Comparison of ENCODE assay signal across 7 cellular contexts in the genomic region with DNA sequence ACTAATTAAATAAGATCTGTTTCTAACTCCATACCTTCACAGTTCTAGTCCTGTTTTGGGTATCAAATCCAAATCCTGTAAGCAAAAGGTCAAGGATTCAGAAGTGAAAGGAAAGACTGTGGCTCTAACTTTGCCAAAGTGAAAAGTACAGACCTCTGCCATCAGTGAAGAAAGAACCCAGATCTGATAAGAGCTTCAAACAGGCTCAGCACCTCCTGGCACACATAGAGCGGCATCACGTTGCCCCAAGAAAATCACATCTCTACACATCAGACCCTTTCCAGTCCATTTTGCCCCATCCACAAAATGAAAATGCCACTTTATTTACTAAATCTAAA. TPM values are rescaled to one million over a fixed set of nuclear protein-coding genes. Genes with fewer than 3 reads are reported as not detected.
DNase-seq lines count a peak whose midpoint lies in the region; ATAC-seq lines count a peak whose summit lies in the region.

No MANE protein-coding gene starts in this region.

- H3K4me3 ChIP-seq in HUES64 (ENCODE audit: low read length) = no peak overlapping the region
- H3K4me3 ChIP-seq in iPS-20b (ENCODE audit: low read length) = no peak overlapping the region

- 54% methylated on average over 2 of the region's 2 CpGs for WGBS in HUES64

- peak overlapping the region; percentile 89 for H3K27ac Mint-ChIP-seq in activated T-cell treated with anti-CD3 and anti-CD28 coated beads, Interleukin-2, amount 50 U/mL, for 72 hours
- no peak overlapping the region for H3K27ac Mint-ChIP-seq in stimulated activated naive CD8-positive, alpha-beta T cell treated with anti-CD3 and anti-CD28 coated beads, Interleukin-15, amount 100 ng/mL, for 72 hours

- H3K27me3 Mint-ChIP-seq in activated T-cell treated with anti-CD3 and anti-CD28 coated beads, Interleukin-2, amount 50 U/mL, for 72 hours (ENCODE audit: low read depth) = no peaks in the 10 kb centered on the region
- H3K27me3 Mint-ChIP-seq in stimulated activated naive CD8-positive, alpha-beta T cell treated with anti-CD3 and anti-CD28 coated beads, Interleukin-15, amount 100 ng/mL, for 72 hours = no peaks in the 10 kb centered on the region

- no peaks in the 10 kb centered on the region for H3K36me3 ChIP-seq in HUES64 (ENCODE audit: insufficient read depth, low read length)
- H3K36me3 ChIP-seq in iPS-20b (ENCODE audit: insufficient read depth, low read depth, low read length) = no peaks in the 10 kb centered on the region

- H3K27ac ChIP-seq in HUES64 (ENCODE audit: low read depth, low read length) (peak overlapping the region; percentile 86; the same call in 1 of the 2 replicates), iPS-20b (ENCODE audit: low read length) (no peak overlapping the region)

- no peaks in the 10 kb centered on the region for H3K9me3 Mint-ChIP-seq in activated T-cell treated with anti-CD3 and anti-CD28 coated beads, Interleukin-2, amount 50 U/mL, for 72 hours
- H3K9me3 Mint-ChIP-seq in stimulated activated naive CD8-positive, alpha-beta T cell treated with anti-CD3 and anti-CD28 coated beads, Interleukin-15, amount 100 ng/mL, for 72 hours = no peaks in the 10 kb centered on the region

- ATAC-seq in activated T-cell treated with anti-CD3 and anti-CD28 coated beads, Interleukin-2, amount 50 U/mL, for 72 hours (replicated peaks in 1 of 2) = no peak
- peak; percentile 35 for ATAC-seq in stimulated activated naive CD8-positive, alpha-beta T cell treated with anti-CD3 and anti-CD28 coated beads, Interleukin-15, amount 100 ng/mL, for 72 hours
- ATAC-seq in HG02970 (IDR thresholded peaks at IDR 0.05; ENCODE audit: low FRiP score, unreplicated experiment) = no peak

- peak overlapping the region; percentile 79 to 88 for H3K4me3 Mint-ChIP-seq in activated T-cell treated with anti-CD3 and anti-CD28 coated beads, Interleukin-2, amount 50 U/mL, for 72 hours
- peak overlapping the region in 1 of 2 donors; percentile 65 for H3K4me3 Mint-ChIP-seq in stimulated activated naive CD8-positive, alpha-beta T cell treated with anti-CD3 and anti-CD28 coated beads, Interleukin-15, amount 100 ng/mL, for 72 hours

- DNase-seq in activated T-cell treated with anti-CD3 and anti-CD28 coated beads, Interleukin-2, amount 50 U/mL, for 72 hours = no peak
- DNase-seq in stimulated activated naive CD8-positive, alpha-beta T cell treated with anti-CD3 and anti-CD28 coated beads, Interleukin-15, amount 100 ng/mL, for 72 hours = peak in 1 of 2 donors; percentile 7
- DNase-seq in NCI-H524 (lab: John Stamatoyannopoulos, UW) = no peak
- DNase-seq in epidermal melanocyte (ENCODE audit: insufficient read length, low spot score) = no peak

- peaks cover 7 to 8% of the 10 kb centered on the region in 2 donors for H3K36me3 Mint-ChIP-seq in activated T-cell treated with anti-CD3 and anti-CD28 coated beads, Interleukin-2, amount 50 U/mL, for 72 hours (ENCODE audit: insufficient read depth in 2 of 2)

- H3K9me3 ChIP-seq in HUES64 (ENCODE audit: insufficient read depth, low read depth, low read length) (no peaks in the 10 kb centered on the region), iPS-20b (ENCODE audit: insufficient read depth, low read depth, low read length) (no peaks in the 10 kb centered on the region)

- H3K27me3 ChIP-seq in HUES64 (ENCODE audit: insufficient read depth, low read length) = no peaks in the 10 kb centered on the region
- no peaks in the 10 kb centered on the region for H3K27me3 ChIP-seq in iPS-20b (ENCODE audit: insufficient read depth, low read length)

- H3K4me1 ChIP-seq in HUES64 (ENCODE audit: insufficient read depth, low read length) = peaks cover 15% of the 10 kb centered on the region
- H3K4me1 ChIP-seq in iPS-20b (ENCODE audit: insufficient read depth, low read length) = peaks cover 12% of the 10 kb centered on the region

- H3K4me1 Mint-ChIP-seq in activated T-cell treated with anti-CD3 and anti-CD28 coated beads, Interleukin-2, amount 50 U/mL, for 72 hours (ENCODE audit: low read depth) = peaks cover 59% of the 10 kb centered on the region
- H3K4me1 Mint-ChIP-seq in stimulated activated naive CD8-positive, alpha-beta T cell treated with anti-CD3 and anti-CD28 coated beads, Interleukin-15, amount 100 ng/mL, for 72 hours = peaks cover 34% of the 10 kb centered on the region

- no peak overlapping the region for H3K9ac ChIP-seq in HUES64 (ENCODE audit: low read depth, low read length)
- peak overlapping the region; percentile 72; the same call in 1 of the 2 replicates for H3K9ac ChIP-seq in iPS-20b (ENCODE audit: low read depth, low read length)

RNA-seq across cellular contexts. Expression of a gene that starts 23.2 kb away (rescaled TPM):
- polyA plus RNA-seq in HUES64 (2013, experiment 1 of 2) = 19.3 TPM
- 19.6 TPM for polyA plus RNA-seq in HUES64 (2013, experiment 2 of 2)
- 100 to 1,000 TPM in 1 of 2 donors, 10 to 100 TPM in 1; 87.3 to 108 TPM for total RNA-seq in activated T-cell treated with anti-CD3 and anti-CD28 coated beads, Interleukin-2, amount 50 U/mL, for 72 hours
